Comparison of ENCODE assay signal across 1 cellular context in the genomic region with DNA sequence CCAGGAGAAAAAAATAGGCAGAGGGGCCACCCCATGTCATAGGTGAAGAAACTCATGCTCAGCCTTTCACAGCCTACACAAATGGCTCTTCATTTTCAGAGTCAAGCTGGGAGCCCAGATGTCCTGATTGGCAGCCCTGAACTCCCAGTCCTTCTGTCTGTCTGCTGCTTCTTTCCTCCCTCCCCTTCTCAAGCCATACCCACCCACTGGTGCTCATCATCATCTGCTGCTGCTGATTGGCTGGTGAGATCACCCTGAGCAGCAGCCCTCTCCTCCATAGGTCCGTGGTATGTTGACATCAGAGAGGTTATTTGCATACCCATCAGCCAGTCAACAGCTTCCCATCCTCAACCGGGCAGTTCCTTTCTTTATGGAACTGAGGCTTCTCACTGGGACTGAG.
TF ChIP-seq lines count a peak whose summit lies in the region.

No MANE protein-coding gene starts in this region.

TF ChIP-seq in IMR-90, 13 proteins besides CTCF, POLR2A, EP300 and RAD21 (continued from another document):
- no peak for TF ChIP-seq CHD1 (IDR thresholded peaks at IDR 0.05; ENCODE audit: low read depth, low read length)
- TF ChIP-seq RFX5 (IDR thresholded peaks at IDR 0.05; ENCODE audit: low read depth, low read length): no peak
- TF ChIP-seq SMC3 (IDR thresholded peaks at IDR 0.05; ENCODE audit: low read depth, low read length): no peak
- TF ChIP-seq RCOR1 (IDR thresholded peaks at IDR 0.05; ENCODE audit: insufficient replicate concordance, low read length): no peak
- TF ChIP-seq MAFK (IDR thresholded peaks at IDR 0.05; ENCODE audit: low read depth, low read length): no peak
TF ChIP-seq in IMR-90: peak in this region for 0.
